ENCODE assay signal across 22 cellular contexts in genomic region chr14:101217972-101218371, GRCh38.
"Had no signal": no experiment of that assay in that cellular context is flagged by ENCODE, and none has a peak within 500 bp of the region (broad histone marks: within the 10 kb centered on the region; RNA-seq: fewer than 3 reads in every experiment).

No MANE protein-coding gene starts in this region.

- H3K4me3 Mint-ChIP-seq: activated CD4-positive, alpha-beta T cell treated with anti-CD3 and anti-CD28 coated beads, Interleukin-2, amount 10 ng/mL, durations not matched to agents 24 days and 14 days; activated CD8-positive, alpha-beta T cell treated with anti-CD3 and anti-CD28 coated beads, Interleukin-2, amount 10 ng/mL, durations not matched to agents 7 days and 5 days; activated naive CD8-positive, alpha-beta T cell treated with anti-CD3 and anti-CD28 coated beads for 36 hours; naive B cell; stimulated activated naive B cell treated with anti-CD40 and anti-IgM and Interleukin-4, amounts not matched to agents 10 μg/mL and 1 μg/mL and 100 μg/mL, for 72 hours; T-helper 17 cell had no signal

- H3K27me3 Mint-ChIP-seq: activated CD4-positive, alpha-beta T cell treated with anti-CD3 and anti-CD28 coated beads, Interleukin-2, amount 10 ng/mL, durations not matched to agents 24 days and 14 days; naive B cell had no signal

- H3K27ac Mint-ChIP-seq: activated CD4-positive, alpha-beta T cell treated with anti-CD3 and anti-CD28 coated beads, Interleukin-2, amount 10 ng/mL, durations not matched to agents 24 days and 14 days; activated CD8-positive, alpha-beta T cell treated with anti-CD3 and anti-CD28 coated beads, Interleukin-2, amount 10 ng/mL, durations not matched to agents 7 days and 5 days; activated naive CD8-positive, alpha-beta T cell treated with anti-CD3 and anti-CD28 coated beads for 36 hours; naive B cell; stimulated activated naive B cell treated with anti-CD40 and anti-IgM and Interleukin-4, amounts not matched to agents 10 μg/mL and 1 μg/mL and 100 μg/mL, for 72 hours; T-helper 17 cell had no signal

- ATAC-seq: activated CD4-positive, CD25-positive, alpha-beta regulatory T cell treated with anti-CD3 and anti-CD28 coated beads, Interleukin-2, amount 50 U/mL, for 24 hours; activated CD8-positive, alpha-beta T cell treated with anti-CD3 and anti-CD28 coated beads, Interleukin-2, amount 10 ng/mL, durations not matched to agents 7 days and 5 days; gastrocnemius medialis; lower lobe of right lung; stimulated activated naive B cell treated with anti-CD40 and anti-IgM and Interleukin-4, amounts not matched to agents 10 μg/mL and 1 μg/mL and 100 μg/mL, for 72 hours; T-helper 17 cell; upper lobe of right lung had no signal

- H3K4me1 ChIP-seq: gastrocnemius medialis, lower lobe of right lung, prostate gland, upper lobe of right lung had no signal

- H3K36me3 ChIP-seq: esophagus squamous epithelium, gastrocnemius medialis, lower lobe of right lung, prostate gland, thoracic aorta, upper lobe of right lung had no signal

- DNase-seq: activated CD4-positive, alpha-beta T cell treated with anti-CD3 and anti-CD28 coated beads, Interleukin-2, amount 10 ng/mL, durations not matched to agents 24 days and 14 days; activated CD8-positive, alpha-beta T cell treated with anti-CD3 and anti-CD28 coated beads, Interleukin-2, amount 10 ng/mL, durations not matched to agents 7 days and 5 days; activated naive CD4-positive, alpha-beta T cell treated with Interleukin-2 at 50 U/mL for 16 hours; activated naive CD8-positive, alpha-beta T cell treated with anti-CD3 and anti-CD28 coated beads for 36 hours; activated T-cell treated with anti-CD3 and anti-CD28 coated beads, Interleukin-2, amount 50 U/mL, for 48 hours; central memory CD4-positive, alpha-beta T cell; esophagus squamous epithelium; gastrocnemius medialis; hypothalamus; lower lobe of right lung; mesendoderm; naive B cell; stimulated activated CD4-positive, alpha-beta T cell treated with anti-CD3 and anti-CD28 coated beads, Interleukin-1b, Interleukin-23, amount 100 ng/mL, for 48 hours; stimulated activated naive B cell treated with anti-CD40 and anti-IgM and Interleukin-4, amounts not matched to agents 10 μg/mL and 1 μg/mL and 100 μg/mL, for 72 hours; SW 1271; T-helper 17 cell; upper lobe of right lung had no signal

- H3K27ac ChIP-seq: dorsolateral prefrontal cortex, esophagus squamous epithelium, gastrocnemius medialis, lower lobe of right lung, prostate gland, thoracic aorta, upper lobe of right lung, VCaP had no signal

- H3K36me3 Mint-ChIP-seq: activated naive CD8-positive, alpha-beta T cell treated with anti-CD3 and anti-CD28 coated beads for 36 hours had no signal

- H3K27me3 ChIP-seq: dorsolateral prefrontal cortex, esophagus squamous epithelium, gastrocnemius medialis, upper lobe of right lung had no signal

- H3K4me3 ChIP-seq: dorsolateral prefrontal cortex, esophagus squamous epithelium, gastrocnemius medialis, lower lobe of right lung, prostate gland, thoracic aorta, upper lobe of right lung had no signal

- H3K4me1 Mint-ChIP-seq: activated CD4-positive, alpha-beta T cell treated with anti-CD3 and anti-CD28 coated beads, Interleukin-2, amount 10 ng/mL, durations not matched to agents 24 days and 14 days; activated naive CD8-positive, alpha-beta T cell treated with anti-CD3 and anti-CD28 coated beads for 36 hours; naive B cell; stimulated activated naive B cell treated with anti-CD40 and anti-IgM and Interleukin-4, amounts not matched to agents 10 μg/mL and 1 μg/mL and 100 μg/mL, for 72 hours; T-helper 17 cell had no signal

- H3K9me3 ChIP-seq: esophagus squamous epithelium, gastrocnemius medialis, lower lobe of right lung, prostate gland, thoracic aorta, upper lobe of right lung had no signal
